ENCODE assay signal across 25 cellular contexts in genomic region chr22:20275836-20276235, GRCh38.
"Had no signal": no experiment of that assay in that cellular context is flagged by ENCODE, and none has a peak within 500 bp of the region (broad histone marks: within the 10 kb centered on the region; RNA-seq: fewer than 3 reads in every experiment).

No MANE protein-coding gene starts in this region.

- H3K4me3 Mint-ChIP-seq: effector memory CD8-positive, alpha-beta T cell; endodermal cell; mesothelial cell of epicardium; naive thymus-derived CD8-positive, alpha-beta T cell had no signal

- H3K4me1 ChIP-seq: gastrocnemius medialis, left lung, lower lobe of right lung had no signal

- H3K27me3 ChIP-seq: dorsolateral prefrontal cortex, esophagus squamous epithelium, gastrocnemius medialis, heart right ventricle, left lung had no signal

- H3K27me3 Mint-ChIP-seq: naive thymus-derived CD8-positive, alpha-beta T cell had no signal

- H3K27ac ChIP-seq: coronary artery, epithelial cell of prostate, esophagus squamous epithelium, gastrocnemius medialis, heart right ventricle, left lung, lower lobe of right lung had no signal

- H3K4me1 Mint-ChIP-seq: endodermal cell, mesothelial cell of epicardium, naive B cell had no signal

- H3K9me3 Mint-ChIP-seq: effector memory CD8-positive, alpha-beta T cell; endodermal cell; mesothelial cell of epicardium; naive B cell; naive thymus-derived CD8-positive, alpha-beta T cell had no signal

- DNase-seq: dermis blood vessel endothelial cell; dorsolateral prefrontal cortex; effector CD4-positive, alpha-beta T cell; effector memory CD8-positive, alpha-beta T cell; endodermal cell; erythroblast; esophagus squamous epithelium; foreskin fibroblast; foreskin melanocyte; gastrocnemius medialis; glutamatergic neuron; head of caudate nucleus; heart right ventricle; hippocampal formation; left cardiac atrium; left ventricle myocardium superior; lower lobe of right lung; mesenchymal stem cell; mucosa of descending colon; naive B cell; naive thymus-derived CD8-positive, alpha-beta T cell had no signal

- H3K4me3 ChIP-seq: coronary artery, dorsolateral prefrontal cortex, esophagus squamous epithelium, gastrocnemius medialis, heart right ventricle, left lung, lower lobe of right lung, mucosa of descending colon had no signal

- H3K36me3 ChIP-seq: esophagus squamous epithelium, gastrocnemius medialis, heart right ventricle, left lung, lower lobe of right lung had no signal

- H3K36me3 Mint-ChIP-seq: mesothelial cell of epicardium; naive B cell; naive thymus-derived CD8-positive, alpha-beta T cell had no signal

- H3K27ac Mint-ChIP-seq: endodermal cell, mesothelial cell of epicardium had no signal

- H3K9me3 ChIP-seq: esophagus squamous epithelium, gastrocnemius medialis, heart right ventricle, left lung, lower lobe of right lung, mucosa of descending colon had no signal
